8 cellular contexts compared by ENCODE assay signal in the genomic region with DNA sequence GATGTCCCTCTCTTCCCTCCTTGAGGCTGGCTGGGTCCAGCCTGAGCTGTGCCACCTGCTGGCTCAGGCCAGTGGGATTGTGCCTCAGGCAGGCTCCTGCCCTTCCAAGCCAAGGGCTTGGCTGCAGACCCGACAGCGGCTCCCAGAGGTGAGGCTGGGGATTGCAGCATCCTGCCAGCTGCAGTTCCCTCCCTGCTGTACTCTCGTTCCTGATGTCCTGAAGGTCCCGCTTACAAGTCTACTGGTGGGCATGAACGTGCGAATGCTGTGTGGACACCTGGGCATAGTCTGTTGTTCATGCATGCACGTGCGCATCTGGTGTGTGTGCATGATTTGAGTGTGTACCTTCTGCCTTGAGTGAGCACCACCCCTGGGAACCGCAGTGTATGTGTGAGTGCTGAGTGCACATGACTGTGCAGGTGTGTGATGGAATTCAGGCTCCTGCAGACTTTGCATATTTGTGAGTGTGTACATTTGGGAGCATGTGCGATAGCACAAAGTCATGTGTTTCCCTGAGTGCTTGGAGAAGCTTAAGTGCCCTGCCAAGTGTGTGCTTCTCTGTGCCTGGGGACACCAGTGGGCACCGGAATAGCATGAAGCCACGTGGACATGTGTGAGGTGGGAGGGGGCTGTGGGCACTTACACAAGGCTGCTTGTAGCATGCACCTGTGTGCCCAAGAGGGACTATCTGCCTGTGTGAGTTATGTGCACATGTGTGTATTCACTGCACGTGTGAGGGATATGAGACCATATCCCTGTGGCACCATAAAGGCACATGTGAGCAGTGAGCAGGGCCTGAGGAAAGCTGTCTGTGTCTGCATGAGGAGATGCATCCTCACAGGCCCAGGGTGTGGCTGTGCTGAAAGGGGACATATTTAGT. TPM values are rescaled to one million over a fixed set of nuclear protein-coding genes. Genes with fewer than 3 reads are reported as not detected.
DNase-seq lines count a peak whose midpoint lies in the region; ATAC-seq and TF ChIP-seq lines count a peak whose summit lies in the region.

No MANE protein-coding gene starts in this region.

- H3K9me3 ChIP-seq in OCI-LY3 (ENCODE audit: insufficient read depth, low read length): no peaks in the 10 kb centered on the region

- no peaks in the 10 kb centered on the region for H3K36me3 Mint-ChIP-seq in activated T-helper 17 cell treated with anti-CD3 and anti-CD28 coated beads, Interleukin-2, amount 50 U/mL, for 72 hours (ENCODE audit: low read depth)

- no peak overlapping the region for H3K27ac Mint-ChIP-seq in activated T-helper 17 cell treated with anti-CD3 and anti-CD28 coated beads, Interleukin-2, amount 50 U/mL, for 72 hours

- no peaks in the 10 kb centered on the region for H3K4me1 Mint-ChIP-seq in activated T-helper 17 cell treated with anti-CD3 and anti-CD28 coated beads, Interleukin-2, amount 50 U/mL, for 72 hours

- H3K79me2 ChIP-seq in OCI-LY3 (ENCODE audit: low read length): no peaks in the 10 kb centered on the region

- H3K4me2 ChIP-seq in OCI-LY3 (ENCODE audit: low read length): peak overlapping the region; percentile 10; the same call in 1 of the 2 replicates

- H3K27ac ChIP-seq in OCI-LY3 (ENCODE audit: low read length): no peak overlapping the region

- H3K9me3 Mint-ChIP-seq in activated T-helper 17 cell treated with anti-CD3 and anti-CD28 coated beads, Interleukin-2, amount 50 U/mL, for 72 hours: no peaks in the 10 kb centered on the region

- H3K4me3 ChIP-seq in OCI-LY3 (ENCODE audit: low read length) (no peak overlapping the region), fibroblast of villous mesenchyme (ENCODE audit: low read depth, low read length) (no peak overlapping the region)

- peaks cover 29% of the 10 kb centered on the region for H3K27me3 ChIP-seq in OCI-LY3 (ENCODE audit: low read depth, low read length)

- peak; percentile 77 for TF ChIP-seq CTCF in OCI-LY3 (IDR thresholded peaks at IDR 0.05; ENCODE audit: low read depth, low read length)
- TF ChIP-seq CTCF in fibroblast of villous mesenchyme (IDR thresholded peaks at IDR 0.05; ENCODE audit: insufficient read depth, low read depth, low read length): peak; percentile 100
- peak in 2 of 3 donors; percentile 47 to 95 for TF ChIP-seq CTCF in omental fat pad (IDR thresholded peaks at IDR 0.05)

- H3K36me3 ChIP-seq in OCI-LY3 (replicated peaks; ENCODE audit: low read depth, low read length): no peaks in the 10 kb centered on the region

- H3K4me3 Mint-ChIP-seq in activated T-helper 17 cell treated with anti-CD3 and anti-CD28 coated beads, Interleukin-2, amount 50 U/mL, for 72 hours: no peak overlapping the region

- peaks cover 14% of the 10 kb centered on the region for H3K27me3 Mint-ChIP-seq in activated T-helper 17 cell treated with anti-CD3 and anti-CD28 coated beads, Interleukin-2, amount 50 U/mL, for 72 hours

- ATAC-seq in HG03175 (IDR thresholded peaks at IDR 0.05; ENCODE audit: unreplicated experiment): peak; percentile 49
- peak; percentile 78 for ATAC-seq in activated T-helper 17 cell treated with anti-CD3 and anti-CD28 coated beads, Interleukin-2, amount 50 U/mL, for 72 hours (replicated peaks)
- peak; percentile 30 for ATAC-seq in omental fat pad (ENCODE audit: low FRiP score)
- ATAC-seq in GM19467 (IDR thresholded peaks at IDR 0.05; ENCODE audit: unreplicated experiment): no peak

- no peaks in the 10 kb centered on the region for H3K4me1 ChIP-seq in OCI-LY3 (ENCODE audit: low read length)

- no peak overlapping the region for H3K9ac ChIP-seq in OCI-LY3 (ENCODE audit: low read length)

- H4K20me1 ChIP-seq in OCI-LY3 (ENCODE audit: insufficient read depth, low read length): no peaks in the 10 kb centered on the region

- no peak overlapping the region for H2AFZ ChIP-seq in OCI-LY3 (ENCODE audit: low read depth, low read length)

- DNase-seq in DMS53 (lab: John Stamatoyannopoulos, UW) (peak; percentile 98), fibroblast of villous mesenchyme (ENCODE audit: low read depth) (peak; percentile 79), omental fat pad (ENCODE audit: low spot score) (no peak), ureter (ENCODE audit: low spot score) (peak; percentile 86)

RNA-seq across cellular contexts. Expression of a gene that starts 19.3 kb away (rescaled TPM):
- total RNA-seq in activated T-helper 17 cell treated with anti-CD3 and anti-CD28 coated beads, Interleukin-2, amount 50 U/mL, for 72 hours: 10 to 100 TPM in 1 of 2 donors, 1 to 10 TPM in 1; 7.6 to 12.5 TPM
- 20.6 and 36.7 TPM in 2 replicates for total RNA-seq in fibroblast of villous mesenchyme
- 100 to 1,000 TPM in 3 of 4 donors, 1 to 10 TPM in 1; 2.5 to 248 (median 111) TPM for total RNA-seq in omental fat pad
- 2,511 TPM for total RNA-seq in ureter

RNA-seq across cellular contexts. Expression of a gene that starts 22.0 kb away (rescaled TPM):
- total RNA-seq in activated T-helper 17 cell treated with anti-CD3 and anti-CD28 coated beads, Interleukin-2, amount 50 U/mL, for 72 hours: not detected
- total RNA-seq in fibroblast of villous mesenchyme (0.32 and 1.3 TPM in 2 replicates), omental fat pad (1 to 10 TPM in 1 of 4 donors, under 1 TPM in 2, not detected in 1; 0.37 to 5.5 (median 0.75) TPM), ureter (4.6 TPM)

Comparison
In these comparisons a context has a peak if more than half of its experiments do, and no peak if none do; other contexts are left out.
1. RNA of a gene that starts 19.3 kb away (total RNA-seq): 2,511 TPM in ureter (single experiment); 2.5 to 248 TPM in omental fat pad, 20.6 to 36.7 TPM in fibroblast of villous mesenchyme and 7.6 to 12.5 TPM in activated T-helper 17 cell treated with anti-CD3 and anti-CD28 coated beads, Interleukin-2, amount 50 U/mL, for 72 hours; every median in the first group is over 10 times any median in the second.
2. Peak in every context shown above with its lines, with median percentiles within 50 percentile points of each other: CTCF ChIP-seq.